ENCODE assay signal across 33 cellular contexts in genomic region chr12:7089196-7089871, GRCh38. TPM values are rescaled to one million over a fixed set of nuclear protein-coding genes. Genes with fewer than 3 reads are reported as not detected.
DNase-seq lines count a peak whose midpoint lies in the region; FAIRE-seq and TF ChIP-seq lines count a peak whose summit lies in the region.
"Had no signal": no experiment of that assay in that cellular context is flagged by ENCODE, and none has a peak within 500 bp of the region (broad histone marks: within the 10 kb centered on the region; RNA-seq: fewer than 3 reads in every experiment).

No MANE protein-coding gene starts in this region.

- no peaks in the 10 kb centered on the region for H3K9me3 ChIP-seq in breast epithelium
- H3K9me3 ChIP-seq in skeletal muscle tissue (ENCODE audit: control insufficient read depth in 3 of 3, low read length in 3 of 3): no peaks in the 10 kb centered on the region
- no peaks in the 10 kb centered on the region for H3K9me3 ChIP-seq in vagina
- H3K9me3 ChIP-seq in smooth muscle cell (replicated peaks; ENCODE audit: low read depth): no peaks in the 10 kb centered on the region
- H3K9me3 ChIP-seq: adrenal gland, Caco-2 had no signal

- H3K27ac ChIP-seq in breast epithelium (peak overlapping the region; percentile 88 to 98), skeletal muscle tissue (ENCODE audit: low read depth, low read length) (peak overlapping the region; percentile 13), vagina (peak overlapping the region; percentile 94), smooth muscle cell (ENCODE audit: low read depth) (no peak overlapping the region)
- H3K27ac ChIP-seq: VCaP had no signal

- no peak overlapping the region for H2AFZ ChIP-seq in smooth muscle cell (ENCODE audit: low read depth)

- WGBS in smooth muscle cell (ENCODE audit: low lambda C conversion rate): 92% methylated on average over 11 of the region's 11 CpGs

- peaks cover 26% of the 10 kb centered on the region for H3K4me1 Mint-ChIP-seq in MCF 10A (ENCODE audit: insufficient read depth, unreplicated experiment)

- no peak overlapping the region for H3K4me3 Mint-ChIP-seq in MCF 10A (ENCODE audit: unreplicated experiment)
- H3K4me3 Mint-ChIP-seq: activated CD4-positive, alpha-beta T cell treated with anti-CD3 and anti-CD28 coated beads for 36 hours; activated CD8-positive, alpha-beta T cell treated with anti-CD3 and anti-CD28 coated beads for 36 hours; activated naive CD4-positive, alpha-beta T cell treated with anti-CD3 and anti-CD28 coated beads for 36 hours; brain; natural killer cell had no signal

- no TSS peak for BruUV-seq in MCF 10A (replicated peaks; lab: Mats Ljungman, UMichigan)

- H3K4me3 ChIP-seq in breast epithelium (peak overlapping the region in 2 of 3 donors; percentile 63 to 77), skeletal muscle tissue (ENCODE audit: low read length in 3 of 3) (no peak overlapping the region), vagina (peak overlapping the region in 1 of 2 donors; percentile 68), smooth muscle cell (no peak overlapping the region)
- H3K4me3 ChIP-seq: adrenal gland had no signal

- no peak overlapping the region for H3K9ac ChIP-seq in skeletal muscle tissue (ENCODE audit: low read depth in 1 of 3, low read length in 3 of 3)
- H3K9ac ChIP-seq in smooth muscle cell (ENCODE audit: low read depth): no peak overlapping the region

- H3K27me3 Mint-ChIP-seq in MCF 10A (ENCODE audit: insufficient read depth, unreplicated experiment): no peaks in the 10 kb centered on the region
- H3K27me3 Mint-ChIP-seq: activated CD4-positive, alpha-beta T cell treated with anti-CD3 and anti-CD28 coated beads for 36 hours; activated CD8-positive, alpha-beta T cell treated with anti-CD3 and anti-CD28 coated beads for 36 hours had no signal

- no peak for DNase-seq in breast epithelium (ENCODE audit: low spot score in 2 of 2)
- DNase-seq in MCF 10A (ENCODE audit: unreplicated experiment): no peak
- DNase-seq in islet precursor cell: peak; percentile 50
- DNase-seq in vagina (ENCODE audit: extremely low spot score in 2 of 2): no peak
- DNase-seq in smooth muscle cell (lab: John Stamatoyannopoulos, UW; ENCODE audit: unreplicated experiment): no peak
- DNase-seq in HT-29 (ENCODE audit: low spot score): no peak
- no peak for DNase-seq in GM12891 (ENCODE audit: insufficient read length, low spot score)
- DNase-seq: 8988T; activated CD4-positive, alpha-beta T cell treated with anti-CD3 and anti-CD28 coated beads for 36 hours; activated CD8-positive, alpha-beta memory T cell treated with anti-CD3 and anti-CD28 coated beads, Interleukin-2, amount 50 U/mL, for 48 hours; activated CD8-positive, alpha-beta T cell treated with anti-CD3 and anti-CD28 coated beads for 36 hours; activated naive CD4-positive, alpha-beta T cell treated with anti-CD3 and anti-CD28 coated beads for 36 hours; cerebellar nuclear complex; HCEC 1CT; natural killer cell; NCI-H146; NCI-H345; NCI-H774; occipital lobe; stimulated activated naive CD4-positive, alpha-beta T cell; SW 1271; T1000 had no signal

- no peak for TF ChIP-seq POLR2A in breast epithelium (IDR thresholded peaks at IDR 0.05)
- no peak for TF ChIP-seq POLR2A in vagina (IDR thresholded peaks at IDR 0.05)
- no peak for TF ChIP-seq POLR2A in GM12891 (IDR thresholded peaks at IDR 0.05; ENCODE audit: low read depth, low read length)

- POLR2A ChIA-PET in MCF 10A (lab: Yijun Ruan, JAX): interaction anchor here (0.9 to 9.4 kb wide), 6 partner anchors 10 to 144 kb away, joined by 3 to 96 read pairs (median 12); partner anchors contain the start of genes C1RL and C1S

- H3K36me3 ChIP-seq in breast epithelium (no peaks in the 10 kb centered on the region), skeletal muscle tissue (ENCODE audit: control insufficient read depth in 3 of 3, insufficient read depth in 3 of 3, low read length in 3 of 3) (peaks cover 20 to 25% (median 23%) of the 10 kb centered on the region in 3 donors), vagina (peaks cover 0 to 45% of the 10 kb centered on the region in 2 donors), smooth muscle cell (ENCODE audit: low read depth) (no peaks in the 10 kb centered on the region)

- no peak for FAIRE-seq in GM12891 (lab: Jason Lieb, UNC)

- no peaks in the 10 kb centered on the region for H3F3A ChIP-seq in smooth muscle cell (ENCODE audit: low read depth)

- H3K27me3 ChIP-seq in breast epithelium (no peaks in the 10 kb centered on the region), skeletal muscle tissue (ENCODE audit: control insufficient read depth in 3 of 3, insufficient read depth in 3 of 3, low read length in 3 of 3) (no peaks in the 10 kb centered on the region), vagina (no peaks in the 10 kb centered on the region), smooth muscle cell (ENCODE audit: low read depth) (no peaks in the 10 kb centered on the region)
- H3K27me3 ChIP-seq: adrenal gland had no signal

- intact Hi-C loops in breast epithelium (cut with DNase I; ENCODE audit: low total_unique reads): no loop called here
- intact Hi-C loops in MCF 10A (cut with micrococcal nuclease): no loop called here
- intact Hi-C loops in vagina (cut with DNase I): no loop called here

- CTCF ChIA-PET in MCF 10A (lab: Yijun Ruan, JAX): interaction anchor here (0.6 to 10.6 kb wide), 9 partner anchors 10 to 134 kb away, joined by 3 to 116 read pairs (median 5); partner anchors contain the start of genes C1RL and C1S

- TF ChIP-seq CTCF in breast epithelium (IDR thresholded peaks at IDR 0.05): no peak
- TF ChIP-seq CTCF in MCF 10A (IDR thresholded peaks at IDR 0.05; ENCODE audit: unreplicated experiment): no peak
- TF ChIP-seq CTCF in vagina (IDR thresholded peaks at IDR 0.05): no peak
- no peak for TF ChIP-seq CTCF in smooth muscle cell (IDR thresholded peaks at IDR 0.05; ENCODE audit: borderline replicate concordance, insufficient read depth, poor library complexity, severe bottlenecking)

- no peaks in the 10 kb centered on the region for H3K9me3 Mint-ChIP-seq in MCF 10A (ENCODE audit: unreplicated experiment)
- H3K9me3 Mint-ChIP-seq: activated CD8-positive, alpha-beta T cell treated with anti-CD3 and anti-CD28 coated beads for 36 hours; activated naive CD4-positive, alpha-beta T cell treated with anti-CD3 and anti-CD28 coated beads for 36 hours; brain; natural killer cell had no signal

- no peak overlapping the region for H3K27ac Mint-ChIP-seq in MCF 10A (ENCODE audit: low read depth, unreplicated experiment)
- H3K27ac Mint-ChIP-seq: activated CD4-positive, alpha-beta T cell treated with anti-CD3 and anti-CD28 coated beads for 36 hours; activated CD8-positive, alpha-beta T cell treated with anti-CD3 and anti-CD28 coated beads for 36 hours; activated naive CD4-positive, alpha-beta T cell treated with anti-CD3 and anti-CD28 coated beads for 36 hours; CD14-positive monocyte; natural killer cell had no signal

- peaks cover 2 to 8% of the 10 kb centered on the region in 2 donors for H3K4me1 ChIP-seq in breast epithelium
- H3K4me1 ChIP-seq in skeletal muscle tissue (ENCODE audit: control insufficient read depth in 3 of 3, insufficient read depth in 3 of 3, low read length in 3 of 3): peaks cover 20 to 39% (median 24%) of the 10 kb centered on the region in 3 donors
- peaks cover 53% of the 10 kb centered on the region for H3K4me1 ChIP-seq in vagina
- H3K4me1 ChIP-seq in smooth muscle cell (ENCODE audit: low read depth): no peaks in the 10 kb centered on the region

- H3K79me2 ChIP-seq in smooth muscle cell (ENCODE audit: low read depth): no peaks in the 10 kb centered on the region

- H4K20me1 ChIP-seq in smooth muscle cell (ENCODE audit: low read depth): no peaks in the 10 kb centered on the region

- H3K4me2 ChIP-seq in smooth muscle cell: no peak overlapping the region

- peaks cover 30% of the 10 kb centered on the region for H3K36me3 Mint-ChIP-seq in MCF 10A (ENCODE audit: insufficient read depth, unreplicated experiment)
- H3K36me3 Mint-ChIP-seq: brain, CD14-positive monocyte, natural killer cell had no signal

TF ChIP-seq in GM12891, 5 proteins besides CTCF, POLR2A, EP300 and RAD21:
- TF ChIP-seq SPI1 (IDR thresholded peaks at IDR 0.05; ENCODE audit: low read depth, low read length) (no peak), POU2F2 (IDR thresholded peaks at IDR 0.05; ENCODE audit: low read depth, low read length) (no peak)

RNA-seq across cellular contexts. Expression of gene C1R, which starts 2.9 kb away (rescaled TPM):
- total RNA-seq in breast epithelium (100 to 1,000 TPM; 302 to 773 (median 582) TPM), MCF 10A (2022) (13.1 and 16.7 TPM in 2 replicates), skeletal muscle tissue (76.7 TPM), vagina (830 TPM), smooth muscle cell (51.2 and 58.9 TPM in 2 replicates)
- polyA plus RNA-seq in smooth muscle cell: 78.7 and 83.8 TPM in 2 replicates
- 0.03 and 0.53 TPM in 2 replicates for total RNA-seq in HT-29 (2014; rRNA removed; shearing (Covaris generic))
- polyA plus RNA-seq in GM12891 (2012; ENCODE audit: low read depth, missing spikeins): 3.8 TPM

RNA-seq across cellular contexts. Expression of gene C1RL, which starts 19.7 kb away (rescaled TPM):
- total RNA-seq in breast epithelium (100 to 1,000 TPM in 2 of 3 donors, 10 to 100 TPM in 1; 80.6 to 138 (median 124) TPM), MCF 10A (2022) (49.8 and 55.7 TPM in 2 replicates), skeletal muscle tissue (10.4 TPM), vagina (122 TPM), smooth muscle cell (18.5 and 21.1 TPM in 2 replicates)
- polyA plus RNA-seq in smooth muscle cell: 8.7 and 9.8 TPM in 2 replicates
- 38.9 and 39.1 TPM in 2 replicates for total RNA-seq in HT-29 (2014; rRNA removed; shearing (Covaris generic))
- polyA plus RNA-seq in GM12891 (2012; ENCODE audit: low read depth, missing spikeins): 6.6 TPM

RNA-seq across cellular contexts. Expression of gene C1S, which starts 28.8 kb away (rescaled TPM):
- total RNA-seq in breast epithelium (100 to 1,000 TPM; 307 to 959 (median 622) TPM), MCF 10A (2022) (6.0 and 11.5 TPM in 2 replicates), skeletal muscle tissue (89.8 TPM), vagina (541 TPM), smooth muscle cell (38.5 and 65.7 TPM in 2 replicates)
- 61.1 and 69.2 TPM in 2 replicates for polyA plus RNA-seq in smooth muscle cell
- 0.56 and 1.1 TPM in 2 replicates for total RNA-seq in HT-29 (2014; rRNA removed; shearing (Covaris generic))
- 0.56 TPM for polyA plus RNA-seq in GM12891 (2012; ENCODE audit: low read depth, missing spikeins)
- polyA plus RNA-seq: CD14-positive monocyte had no signal

RNA-seq across cellular contexts. Expression of gene RBP5, which starts 39.4 kb away (rescaled TPM):
- total RNA-seq in breast epithelium: 1 to 10 TPM; 1.1 to 3.3 (median 2.9) TPM
- total RNA-seq in MCF 10A (2022): not detected in 2 replicates
- not detected for total RNA-seq in skeletal muscle tissue
- 3.7 TPM for total RNA-seq in vagina
- not detected in 2 replicates for total RNA-seq in smooth muscle cell
- polyA plus RNA-seq in smooth muscle cell: 0.21 and 2.3 TPM in 2 replicates
- 0.41 TPM in 1 of 2 replicates, not detected in the other for total RNA-seq in HT-29 (2014; rRNA removed; shearing (Covaris generic))
- polyA plus RNA-seq in GM12891 (2012; ENCODE audit: low read depth, missing spikeins): 3.7 TPM
- total RNA-seq: activated CD4-positive, alpha-beta T cell treated with anti-CD3 and anti-CD28 coated beads for 36 hours; activated CD8-positive, alpha-beta T cell treated with anti-CD3 and anti-CD28 coated beads for 36 hours; fibroblast of lung; G401; LHCN-M2; natural killer cell; occipital lobe; pulmonary artery endothelial cell; RPMI7951 had no signal
- polyA plus RNA-seq: CD14-positive monocyte, fibroblast of lung had no signal

RNA-seq across cellular contexts. Expression of gene CLSTN3, which starts 40.8 kb away (rescaled TPM):
- total RNA-seq in breast epithelium (10 to 100 TPM; 23.9 to 58.7 (median 40.3) TPM), MCF 10A (2022) (34.6 and 40.2 TPM in 2 replicates), skeletal muscle tissue (15.1 TPM), vagina (46.2 TPM), smooth muscle cell (26.5 and 51.0 TPM in 2 replicates)
- polyA plus RNA-seq in smooth muscle cell: 12.4 and 25.4 TPM in 2 replicates
- total RNA-seq in HT-29 (2014; rRNA removed; shearing (Covaris generic)): 15.3 and 16.9 TPM in 2 replicates
- polyA plus RNA-seq in GM12891 (2012; ENCODE audit: low read depth, missing spikeins): 20.2 TPM
- polyA plus RNA-seq: CD14-positive monocyte had no signal

Comparison
In these comparisons a context has a peak if more than half of its experiments do, and no peak if none do; other contexts are left out.
1. H3K4me3 ChIP-seq: peak in breast epithelium (2 of 3); none in skeletal muscle tissue (0 of 3) and smooth muscle cell (single experiment).